Comparison of ENCODE assay signal across 21 cellular contexts in genomic region chr10:128922172-128922571, GRCh38.
DNase-seq lines count a peak whose midpoint lies in the region; ATAC-seq, FAIRE-seq and TF ChIP-seq lines count a peak whose summit lies in the region.
"Had no signal": no experiment of that assay in that cellular context is flagged by ENCODE, and none has a peak within 500 bp of the region (broad histone marks: within the 10 kb centered on the region; RNA-seq: fewer than 3 reads in every experiment).

No MANE protein-coding gene starts in this region.

- FAIRE-seq in D721Med (lab: Jason Lieb, UNC), result no peak
- FAIRE-seq: A204.1, GM19239, HTR-8/SVneo had no signal

- intact Hi-C loops in Right ventricle myocardium inferior (cut with DNase I), result no loop called here
- intact Hi-C loops in cardiac septum (cut with DNase I), result loop anchor here (10.0 kb wide), 1 partner anchor 103 kb away; no protein-coding TSS in a partner anchor
- intact Hi-C loops in body of pancreas (cut with DNase I), result no loop called here
- intact Hi-C loops in sigmoid colon (cut with DNase I), result no loop called here

- peaks cover 2% of the 10 kb centered on the region for H3K4me1 ChIP-seq in body of pancreas
- H3K4me1 ChIP-seq in sigmoid colon, result no peaks in the 10 kb centered on the region
- H3K4me1 ChIP-seq in Peyer's patch, result no peaks in the 10 kb centered on the region

- H3K27ac ChIP-seq in body of pancreas (no peak overlapping the region), sigmoid colon (peak overlapping the region in 3 of 4 donors; percentile 20 to 42 (median 21)), Peyer's patch (no peak overlapping the region)

- TF ChIP-seq POLR2A in body of pancreas (IDR thresholded peaks at IDR 0.05) (no peak), sigmoid colon (IDR thresholded peaks at IDR 0.05) (no peak), Peyer's patch (IDR thresholded peaks at IDR 0.05) (no peak)

- no peak overlapping the region for H3K4me3 ChIP-seq in body of pancreas
- no peak overlapping the region for H3K4me3 ChIP-seq in sigmoid colon
- H3K4me3 ChIP-seq in Peyer's patch, result no peak overlapping the region

- no peak for DNase-seq in Right ventricle myocardium inferior (ENCODE audit: missing footprints)
- DNase-seq in cardiac septum (ENCODE audit: low spot score), result no peak
- peak in 3 of 4 donors; percentile 18 to 29 (median 24) for DNase-seq in body of pancreas
- peak; percentile 20 for DNase-seq in islet precursor cell
- peak; percentile 86 for DNase-seq in sigmoid colon
- DNase-seq in Peyer's patch, result no peak
- no peak for DNase-seq in HPDE6-E6E7 (ENCODE audit: extremely low spot score)
- DNase-seq in D721Med (ENCODE audit: insufficient read length, low spot score), result no peak
- DNase-seq: DMS79, GOT3, HCEC 1CT, NCI-H1417, NCI-H1694 treated with DMSO at 0.1 percent for 48 hours, NCI-H2081 treated with DMSO at 0.1 percent for 48 hours, NCI-H446 treated with DMSO at 0.1 percent for 48 hours, NCI-H526 treated with DMSO at 0.1 percent for 48 hours, OCI-M1, SIG-M5 had no signal

- ATAC-seq in Right ventricle myocardium inferior (peak; percentile 53), body of pancreas (peak; percentile 24)

- TF ChIP-seq EP300 in sigmoid colon (IDR thresholded peaks at IDR 0.05), result peak in 1 of 4 donors; percentile 9

- TF ChIP-seq CTCF in body of pancreas (IDR thresholded peaks at IDR 0.05) (no peak), sigmoid colon (IDR thresholded peaks at IDR 0.05) (no peak), Peyer's patch (IDR thresholded peaks at IDR 0.05) (no peak), D721Med (IDR thresholded peaks at IDR 0.05; ENCODE audit: insufficient read depth, missing control alignments) (no peak)

- no peaks in the 10 kb centered on the region for H3K9me3 ChIP-seq in body of pancreas
- H3K9me3 ChIP-seq in sigmoid colon, result no peaks in the 10 kb centered on the region
- no peaks in the 10 kb centered on the region for H3K9me3 ChIP-seq in Peyer's patch

- H3K36me3 ChIP-seq in body of pancreas (replicated peaks in 1 of 2; ENCODE audit: insufficient read depth in 1 of 2, low read depth in 2 of 2), result no peaks in the 10 kb centered on the region
- H3K36me3 ChIP-seq in sigmoid colon, result no peaks in the 10 kb centered on the region
- H3K36me3 ChIP-seq in Peyer's patch, result no peaks in the 10 kb centered on the region

- H3K27me3 ChIP-seq in body of pancreas (no peaks in the 10 kb centered on the region), sigmoid colon (no peaks in the 10 kb centered on the region), Peyer's patch (no peaks in the 10 kb centered on the region)

- WGBS in body of pancreas, 2 donors, result 34 to 57% methylated on average over 1 to 2 of the region's 2 CpGs
- 49 to 63% methylated on average over 2 of the region's 2 CpGs for WGBS in sigmoid colon, 2 donors

Comparison
In these comparisons a context has a peak if more than half of its experiments do, and no peak if none do; other contexts are left out.
1. DNase-seq: peak in body of pancreas (3 of 4), islet precursor cell (single experiment) and sigmoid colon (single experiment); none in Right ventricle myocardium inferior (single experiment), cardiac septum (single experiment), Peyer's patch (0 of 3), HPDE6-E6E7 (single experiment) and D721Med (single experiment).
2. H3K27ac ChIP-seq: peak in sigmoid colon (3 of 4); none in body of pancreas (0 of 4) and Peyer's patch (0 of 4).